25 cellular contexts compared by ENCODE assay signal in the genomic region with DNA sequence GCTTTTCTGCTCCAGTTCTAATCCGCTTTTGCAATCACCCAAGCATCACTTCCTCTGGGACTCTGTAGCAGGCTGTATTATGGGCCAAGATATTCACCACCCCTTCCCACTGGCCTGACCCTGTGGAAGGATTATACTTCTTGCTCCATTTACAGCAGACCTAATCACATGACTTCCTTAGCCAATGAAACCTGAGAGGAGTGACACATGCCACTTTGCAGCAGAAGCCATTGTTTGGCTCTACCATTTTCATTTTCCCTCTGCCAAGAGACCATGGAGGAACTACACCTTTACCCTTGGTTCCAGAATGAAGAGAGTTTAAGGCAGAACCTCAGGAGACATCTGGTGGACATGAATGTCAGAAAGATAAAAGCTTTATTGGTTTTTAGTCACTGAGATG.
"Had no signal": no experiment of that assay in that cellular context is flagged by ENCODE, and none has a peak within 500 bp of the region (broad histone marks: within the 10 kb centered on the region; RNA-seq: fewer than 3 reads in every experiment).

No MANE protein-coding gene starts in this region.

- DNase-seq: dermis blood vessel endothelial cell; effector memory CD4-positive, alpha-beta T cell; foreskin melanocyte; glutamatergic neuron; heart right ventricle; hippocampal formation; left ventricle myocardium superior; lower lobe of right lung; naive thymus-derived CD8-positive, alpha-beta T cell; nephron progenitor cell; nucleus accumbens; stimulated activated CD4-positive, alpha-beta T cell treated with anti-CD3 and anti-CD28 coated beads, Interleukin-12 subunit alpha, Interleukin-12 subunit beta, amount 100 ng/mL, for 4 hours; stimulated activated CD4-positive, alpha-beta T cell treated with anti-CD3 and anti-CD28 coated beads, Interleukin-1b, Interleukin-23, amount 100 ng/mL, for 48 hours; stimulated activated CD4-positive, alpha-beta T cell treated with anti-CD3 and anti-CD28 coated beads, Interleukin-4, amount 100 ng/mL, for 1 hour; stimulated activated CD8-positive, alpha-beta memory T cell treated with anti-CD3 and anti-CD28 coated beads, Interleukin-4, amount 100 ng/mL, for 48 hours; stimulated activated naive CD4-positive, alpha-beta T cell; stimulated activated naive CD8-positive, alpha-beta T cell treated with anti-CD3 and anti-CD28 coated beads, Interleukin-15, amount 100 ng/mL, for 72 hours; thyroid gland; trophoblast cell had no signal

- H3K36me3 ChIP-seq: esophagus muscularis mucosa, heart right ventricle, lower lobe of right lung, prostate gland, right atrium auricular region, thyroid gland, vagina had no signal

- H3K27me3 ChIP-seq: right atrium auricular region, thyroid gland, vagina had no signal

- H3K27ac ChIP-seq: esophagus muscularis mucosa, heart right ventricle, lower lobe of right lung, prostate gland, right atrium auricular region, thyroid gland, vagina had no signal

- H3K9me3 ChIP-seq: esophagus muscularis mucosa, heart right ventricle, lower lobe of right lung, prostate gland, right atrium auricular region, thyroid gland, vagina had no signal

- H3K4me3 ChIP-seq: esophagus muscularis mucosa, heart right ventricle, lower lobe of right lung, prostate gland, right atrium auricular region, smooth muscle cell, thyroid gland, vagina had no signal

- ATAC-seq: heart right ventricle; left ventricle myocardium superior; lower lobe of right lung; naive thymus-derived CD8-positive, alpha-beta T cell; sciatic nerve; stimulated activated naive CD8-positive, alpha-beta T cell treated with anti-CD3 and anti-CD28 coated beads, Interleukin-15, amount 100 ng/mL, for 72 hours had no signal

- H3K4me1 ChIP-seq: prostate gland had no signal
